Comparison of ENCODE assay signal across 17 cellular contexts in the genomic region with DNA sequence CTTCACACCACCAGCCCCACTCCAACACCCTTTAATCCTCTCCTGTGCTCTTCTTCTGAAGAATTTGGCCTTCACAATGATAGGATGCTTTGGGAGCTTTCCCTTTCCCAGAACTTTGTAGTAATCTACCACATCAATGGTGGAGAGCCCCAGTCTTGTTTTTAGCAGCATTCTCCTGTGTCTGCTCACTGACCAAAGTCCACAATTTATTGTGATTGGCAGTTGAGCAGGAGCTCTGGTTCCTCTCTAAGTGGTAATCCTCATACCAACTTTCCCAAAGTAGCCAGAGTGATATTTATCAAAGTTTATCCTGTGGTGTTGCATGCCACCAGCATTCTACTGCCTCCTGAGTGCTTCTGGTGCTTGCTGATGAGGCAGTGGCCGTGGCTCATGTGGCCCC. TPM values are rescaled to one million over a fixed set of nuclear protein-coding genes. Genes with fewer than 3 reads are reported as not detected.
A peak's percentile ranks its signal among the peaks of the same experiment; 100 is the strongest.
DNase-seq lines count a peak whose midpoint lies in the region; ATAC-seq and TF ChIP-seq lines count a peak whose summit lies in the region.
"Had no signal": no experiment of that assay in that cellular context is flagged by ENCODE, and none has a peak within 500 bp of the region (broad histone marks: within the 10 kb centered on the region; RNA-seq: fewer than 3 reads in every experiment).

No MANE protein-coding gene starts in this region.

- no peak overlapping the region for H3K27ac Mint-ChIP-seq in MCF 10A (ENCODE audit: low read depth, unreplicated experiment)
- H3K27ac Mint-ChIP-seq in activated naive CD8-positive, alpha-beta T cell treated with anti-CD3 and anti-CD28 coated beads, Interleukin-2, amount 50 U/mL, for 24 hours, result no peak overlapping the region
- no peak overlapping the region for H3K27ac Mint-ChIP-seq in activated naive CD4-positive, alpha-beta T cell treated with anti-CD3 and anti-CD28 coated beads, Interleukin-2, amount 50 U/mL, for 72 hours
- H3K27ac Mint-ChIP-seq: CD8-positive, alpha-beta memory T cell; GM23338 had no signal

- no peak overlapping the region for H3K4me2 ChIP-seq in mammary epithelial cell (ENCODE audit: insufficient read depth, low read depth, low read length)
- H3K4me2 ChIP-seq: BLaER1, GM23338 had no signal

- dilution Hi-C loops in mammary epithelial cell (cut with HindIII; ENCODE audit: low sequenced_read_pairs), result no loop called here

- H2AFZ ChIP-seq in mammary epithelial cell (ENCODE audit: low read depth, low read length), result peak overlapping the region; percentile 39
- H2AFZ ChIP-seq: GM23338 had no signal

- BruUV-seq in mammary epithelial cell (replicated peaks; lab: Mats Ljungman, UMichigan) (no TSS peak), MCF 10A (replicated peaks; lab: Mats Ljungman, UMichigan) (no TSS peak)

- H3K9ac ChIP-seq in mammary epithelial cell (ENCODE audit: insufficient read depth, low read length), result no peak overlapping the region
- H3K9ac ChIP-seq: BLaER1 had no signal

- H4K20me1 ChIP-seq in mammary epithelial cell (ENCODE audit: insufficient read depth, low read length), result no peaks in the 10 kb centered on the region
- H4K20me1 ChIP-seq: BLaER1 had no signal

- H3K27me3 Mint-ChIP-seq in MCF 10A (ENCODE audit: insufficient read depth, unreplicated experiment), result no peaks in the 10 kb centered on the region
- H3K27me3 Mint-ChIP-seq in activated naive CD8-positive, alpha-beta T cell treated with anti-CD3 and anti-CD28 coated beads, Interleukin-2, amount 50 U/mL, for 24 hours, result peaks cover 12% of the 10 kb centered on the region

- H3K4me1 Mint-ChIP-seq in MCF 10A (ENCODE audit: insufficient read depth, unreplicated experiment), result no peaks in the 10 kb centered on the region
- H3K4me1 Mint-ChIP-seq in activated naive CD8-positive, alpha-beta T cell treated with anti-CD3 and anti-CD28 coated beads, Interleukin-2, amount 50 U/mL, for 24 hours, result peaks cover 6% of the 10 kb centered on the region
- H3K4me1 Mint-ChIP-seq: CD8-positive, alpha-beta memory T cell; GM23338 had no signal

- ATAC-seq in left colon, result peak; percentile 54
- no peak for ATAC-seq in activated naive CD8-positive, alpha-beta T cell treated with anti-CD3 and anti-CD28 coated beads, Interleukin-2, amount 50 U/mL, for 24 hours
- ATAC-seq in activated naive CD4-positive, alpha-beta T cell treated with anti-CD3 and anti-CD28 coated beads, Interleukin-2, amount 50 U/mL, for 72 hours, result no peak
- ATAC-seq: GM23338 had no signal

- H3K79me2 ChIP-seq in mammary epithelial cell (ENCODE audit: insufficient read depth, low read length), result no peaks in the 10 kb centered on the region

- H3K4me3 ChIP-seq in mammary epithelial cell (replicated peaks in 1 of 3; ENCODE audit: insufficient read depth in 1 of 3, low read depth in 2 of 3, low read length in 3 of 3), result no peak overlapping the region
- H3K4me3 ChIP-seq: BLaER1, GM23338 had no signal

- peaks cover 6% of the 10 kb centered on the region for H3K9me3 Mint-ChIP-seq in MCF 10A (ENCODE audit: unreplicated experiment)
- H3K9me3 Mint-ChIP-seq in activated naive CD8-positive, alpha-beta T cell treated with anti-CD3 and anti-CD28 coated beads, Interleukin-2, amount 50 U/mL, for 24 hours, result peaks cover 7% of the 10 kb centered on the region
- H3K9me3 Mint-ChIP-seq in activated naive CD4-positive, alpha-beta T cell treated with anti-CD3 and anti-CD28 coated beads, Interleukin-2, amount 50 U/mL, for 72 hours, result peaks cover 4% of the 10 kb centered on the region in 2 donors
- H3K9me3 Mint-ChIP-seq: CD8-positive, alpha-beta memory T cell had no signal

- no peaks in the 10 kb centered on the region for H3K36me3 ChIP-seq in mammary epithelial cell (ENCODE audit: insufficient read depth, low read length)
- H3K36me3 ChIP-seq: BLaER1 had no signal

- no peaks in the 10 kb centered on the region for H3K27me3 ChIP-seq in mammary epithelial cell (ENCODE audit: insufficient read depth, low read length)
- H3K27me3 ChIP-seq: BLaER1 had no signal

- POLR2A ChIA-PET in MCF 10A (lab: Yijun Ruan, JAX), result no interaction called here

- DNase-seq in mammary epithelial cell, result no peak
- no peak for DNase-seq in MCF 10A (ENCODE audit: unreplicated experiment)
- DNase-seq in SW480 (ENCODE audit: low spot score), result peak; percentile 90
- no peak for DNase-seq in left colon
- DNase-seq in AML-193 (lab: John Stamatoyannopoulos, UW), result no peak
- DNase-seq in activated naive CD8-positive, alpha-beta T cell treated with anti-CD3 and anti-CD28 coated beads, Interleukin-2, amount 50 U/mL, for 24 hours, result no peak
- no peak for DNase-seq in activated naive CD4-positive, alpha-beta T cell treated with anti-CD3 and anti-CD28 coated beads, Interleukin-2, amount 50 U/mL, for 72 hours (ENCODE audit: low spot score in 2 of 2)
- DNase-seq: CD8-positive, alpha-beta memory T cell; DND-41; GDM1; H7 had no signal

- intact Hi-C loops in mammary epithelial cell (cut with micrococcal nuclease) (no loop called here), MCF 10A (cut with micrococcal nuclease) (no loop called here), left colon (cut with DNase I, micrococcal nuclease) (no loop called here)

- in situ Hi-C loops in mammary epithelial cell (cut with MboI; ENCODE audit: low sequenced_read_pairs in 2 of 2), result no loop called here

- CTCF ChIA-PET in mammary epithelial cell (lab: Charles Lee; ENCODE audit: low non-redundant PET) (no interaction called here), MCF 10A (lab: Yijun Ruan, JAX) (interaction anchor here (0.7 to 1.5 kb wide), 2 partner anchors 18 to 1779 kb away, joined by 4 read pairs; no protein-coding TSS in a partner anchor)

- WGBS in mammary epithelial cell (ENCODE audit: low coverage, missing lambda C conversion rate), result 91% methylated on average over 1 of the region's 1 CpG

- no peaks in the 10 kb centered on the region for H3K9me3 ChIP-seq in mammary epithelial cell (replicated peaks; ENCODE audit: insufficient read depth, low read length)
- H3K9me3 ChIP-seq: Caco-2 had no signal

- no peak overlapping the region for H3K27ac ChIP-seq in mammary epithelial cell (ENCODE audit: insufficient read depth, low read depth, low read length)
- H3K27ac ChIP-seq: 22Rv1, BLaER1, HL-60 had no signal

- TF ChIP-seq CTCF in mammary epithelial cell (conservative IDR thresholded peaks at IDR 0.05 in 1 of 2, IDR thresholded peaks at IDR 0.05 in 1 of 2; ENCODE audit: extremely low read depth in 1 of 2, insufficient read depth in 1 of 2, low read depth in 1 of 2, low read length in 2 of 2), result no peak
- TF ChIP-seq CTCF in MCF 10A (IDR thresholded peaks at IDR 0.05; ENCODE audit: unreplicated experiment), result no peak

- no peaks in the 10 kb centered on the region for H3K4me1 ChIP-seq in mammary epithelial cell (ENCODE audit: insufficient read depth, low read length)
- H3K4me1 ChIP-seq: BLaER1, Caco-2 had no signal

- no peak overlapping the region for H3K4me3 Mint-ChIP-seq in MCF 10A (ENCODE audit: unreplicated experiment)
- no peak overlapping the region for H3K4me3 Mint-ChIP-seq in activated naive CD8-positive, alpha-beta T cell treated with anti-CD3 and anti-CD28 coated beads, Interleukin-2, amount 50 U/mL, for 24 hours
- H3K4me3 Mint-ChIP-seq: CD8-positive, alpha-beta memory T cell; GM23338 had no signal

- no peaks in the 10 kb centered on the region for H3K36me3 Mint-ChIP-seq in MCF 10A (ENCODE audit: insufficient read depth, unreplicated experiment)
- no peaks in the 10 kb centered on the region for H3K36me3 Mint-ChIP-seq in activated naive CD8-positive, alpha-beta T cell treated with anti-CD3 and anti-CD28 coated beads, Interleukin-2, amount 50 U/mL, for 24 hours (ENCODE audit: low read depth)
- peaks cover 0 to 5% of the 10 kb centered on the region in 2 donors for H3K36me3 Mint-ChIP-seq in activated naive CD4-positive, alpha-beta T cell treated with anti-CD3 and anti-CD28 coated beads, Interleukin-2, amount 50 U/mL, for 72 hours
- H3K36me3 Mint-ChIP-seq: CD8-positive, alpha-beta memory T cell had no signal

RNA-seq across cellular contexts. Expression of gene OPN5, which starts 29.0 kb away (rescaled TPM):
- total RNA-seq in mammary epithelial cell (not detected), MCF 10A (2022) (not detected in 2 replicates), left colon (not detected)
- polyA plus RNA-seq in mammary epithelial cell, result not detected
- not detected for polyA minus RNA-seq in mammary epithelial cell
- not detected for total RNA-seq in activated naive CD4-positive, alpha-beta T cell treated with anti-CD3 and anti-CD28 coated beads, Interleukin-2, amount 50 U/mL, for 72 hours
- total RNA-seq: A673; Caco-2; CD8-positive, alpha-beta memory T cell; GM23338; H7 had no signal
- polyA plus RNA-seq: CD8-positive, alpha-beta memory T cell; GM23338 had no signal

RNA-seq across cellular contexts. Expression of gene ADGRF4, which starts 54.4 kb away (rescaled TPM):
- total RNA-seq in mammary epithelial cell (10 to 100 TPM in 1 of 2 donors, 1 to 10 TPM in 1; 1.3 to 14.1 TPM), MCF 10A (2022) (1.2 and 4.0 TPM in 2 replicates), left colon (1 to 10 TPM; 2.0 to 4.0 TPM)
- polyA plus RNA-seq in mammary epithelial cell, result 9.4 TPM
- polyA minus RNA-seq in mammary epithelial cell, result 8.7 TPM
- not detected for total RNA-seq in activated naive CD4-positive, alpha-beta T cell treated with anti-CD3 and anti-CD28 coated beads, Interleukin-2, amount 50 U/mL, for 72 hours
- total RNA-seq: A673; CD8-positive, alpha-beta memory T cell; GM23338 had no signal
- polyA plus RNA-seq: CD8-positive, alpha-beta memory T cell; GM23338 had no signal
